ENCODE assay signal across 1 cellular context in genomic region chr15:98295101-98295759, GRCh38.
TF ChIP-seq lines count a peak whose summit lies in the region.
"Not testable (repeated sequence)": the region's sequence is repeated elsewhere in the genome, so short reads cannot be mapped to it uniquely, and the experiment has no call there.

No MANE protein-coding gene starts in this region.

TF ChIP-seq in K562, 482 proteins besides CTCF, POLR2A, EP300 and RAD21 (continued from another document):
- TF ChIP-seq, protein P1, sequence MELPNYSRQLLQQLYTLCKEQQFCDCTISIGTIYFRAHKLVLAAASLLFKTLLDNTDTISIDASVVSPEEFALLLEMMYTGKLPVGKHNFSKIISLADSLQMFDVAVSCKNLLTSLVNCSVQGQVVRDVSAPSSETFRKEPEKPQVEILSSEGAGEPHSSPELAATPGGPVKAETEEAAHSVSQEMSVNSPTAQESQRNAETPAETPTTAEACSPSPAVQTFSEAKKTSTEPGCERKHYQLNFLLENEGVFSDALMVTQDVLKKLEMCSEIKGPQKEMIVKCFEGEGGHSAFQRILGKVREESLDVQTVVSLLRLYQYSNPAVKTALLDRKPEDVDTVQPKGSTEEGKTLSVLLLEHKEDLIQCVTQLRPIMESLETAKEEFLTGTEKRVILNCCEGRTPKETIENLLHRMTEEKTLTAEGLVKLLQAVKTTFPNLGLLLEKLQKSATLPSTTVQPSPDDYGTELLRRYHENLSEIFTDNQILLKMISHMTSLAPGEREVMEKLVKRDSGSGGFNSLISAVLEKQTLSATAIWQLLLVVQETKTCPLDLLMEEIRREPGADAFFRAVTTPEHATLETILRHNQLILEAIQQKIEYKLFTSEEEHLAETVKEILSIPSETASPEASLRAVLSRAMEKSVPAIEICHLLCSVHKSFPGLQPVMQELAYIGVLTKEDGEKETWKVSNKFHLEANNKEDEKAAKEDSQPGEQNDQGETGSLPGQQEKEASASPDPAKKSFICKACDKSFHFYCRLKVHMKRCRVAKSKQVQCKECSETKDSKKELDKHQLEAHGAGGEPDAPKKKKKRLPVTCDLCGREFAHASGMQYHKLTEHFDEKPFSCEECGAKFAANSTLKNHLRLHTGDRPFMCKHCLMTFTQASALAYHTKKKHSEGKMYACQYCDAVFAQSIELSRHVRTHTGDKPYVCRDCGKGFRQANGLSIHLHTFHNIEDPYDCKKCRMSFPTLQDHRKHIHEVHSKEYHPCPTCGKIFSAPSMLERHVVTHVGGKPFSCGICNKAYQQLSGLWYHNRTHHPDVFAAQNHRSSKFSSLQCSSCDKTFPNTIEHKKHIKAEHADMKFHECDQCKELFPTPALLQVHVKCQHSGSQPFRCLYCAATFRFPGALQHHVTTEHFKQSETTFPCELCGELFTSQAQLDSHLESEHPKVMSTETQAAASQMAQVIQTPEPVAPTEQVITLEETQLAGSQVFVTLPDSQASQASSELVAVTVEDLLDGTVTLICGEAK (IDR thresholded peaks at IDR 0.05) = peak; percentile 31; the same call in 1 of the 2 replicates
- TF ChIP-seq, protein P1 (CRISPR knock-in tag; IDR thresholded peaks at IDR 0.05) = not testable (repeated sequence)
- 0 out of 2 replicates have a peak, but pooled peaks have one; percentile 22 for TF ChIP-seq SMC3 (conservative IDR thresholded peaks at IDR 0.05; ENCODE audit: insufficient read depth, low read depth, low read length)
- TF ChIP-seq, protein P2, sequence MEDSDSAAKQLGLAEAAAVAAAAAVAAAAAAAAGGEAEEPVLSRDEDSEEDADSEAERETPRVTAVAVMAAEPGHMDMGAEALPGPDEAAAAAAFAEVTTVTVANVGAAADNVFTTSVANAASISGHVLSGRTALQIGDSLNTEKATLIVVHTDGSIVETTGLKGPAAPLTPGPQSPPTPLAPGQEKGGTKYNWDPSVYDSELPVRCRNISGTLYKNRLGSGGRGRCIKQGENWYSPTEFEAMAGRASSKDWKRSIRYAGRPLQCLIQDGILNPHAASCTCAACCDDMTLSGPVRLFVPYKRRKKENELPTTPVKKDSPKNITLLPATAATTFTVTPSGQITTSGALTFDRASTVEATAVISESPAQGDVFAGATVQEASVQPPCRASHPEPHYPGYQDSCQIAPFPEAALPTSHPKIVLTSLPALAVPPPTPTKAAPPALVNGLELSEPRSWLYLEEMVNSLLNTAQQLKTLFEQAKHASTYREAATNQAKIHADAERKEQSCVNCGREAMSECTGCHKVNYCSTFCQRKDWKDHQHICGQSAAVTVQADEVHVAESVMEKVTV (CRISPR knock-in tag; IDR thresholded peaks at IDR 0.05) = 0 out of 2 replicates have a peak, but pooled peaks have one; percentile 25
